9 cellular contexts compared by ENCODE assay signal in the genomic region with DNA sequence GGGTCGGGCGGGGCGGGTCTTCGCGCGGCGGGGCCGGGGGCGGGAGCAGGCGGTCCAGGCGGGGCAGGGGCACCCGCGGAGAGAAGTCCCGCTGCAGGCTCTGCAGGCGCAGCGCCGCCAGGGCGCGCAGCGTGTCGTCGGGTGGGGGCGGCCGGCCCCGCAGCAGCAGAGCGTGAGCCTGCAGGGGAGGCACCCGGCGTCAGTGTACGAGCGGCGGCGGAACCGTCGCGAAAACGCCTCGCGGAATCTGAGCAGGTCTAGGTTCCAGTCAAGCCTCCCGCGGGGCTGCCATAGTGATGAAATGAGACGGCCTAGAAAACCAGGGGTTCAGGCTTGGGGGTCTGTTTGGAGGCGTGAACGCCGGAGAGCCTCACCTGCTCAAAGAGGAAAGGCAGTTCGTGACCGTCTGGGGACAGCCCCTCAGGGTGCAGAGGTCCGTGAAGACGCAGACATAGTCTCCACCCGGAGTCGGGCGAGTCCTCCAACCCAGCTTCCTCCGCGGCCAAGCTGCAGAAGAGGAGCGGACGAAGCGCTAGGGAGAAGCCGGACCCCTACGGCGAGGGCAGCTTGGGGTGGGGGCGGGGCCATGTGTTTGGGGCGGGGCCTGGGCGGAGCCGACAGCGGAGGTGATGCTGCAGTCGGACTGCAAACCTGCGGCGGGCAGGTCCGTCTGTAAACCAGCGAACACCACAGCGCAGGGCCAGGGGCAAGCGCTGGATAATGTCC. TPM values are rescaled to one million over a fixed set of nuclear protein-coding genes. Genes with fewer than 3 reads are reported as not detected.
DNase-seq lines count a peak whose midpoint lies in the region; ATAC-seq and TF ChIP-seq lines count a peak whose summit lies in the region.
"Had no signal": no experiment of that assay in that cellular context is flagged by ENCODE, and none has a peak within 500 bp of the region (broad histone marks: within the 10 kb centered on the region; RNA-seq: fewer than 3 reads in every experiment).

No MANE protein-coding gene starts in this region.

- H3K9me3 ChIP-seq in OCI-LY1 (ENCODE audit: low read length) = no peaks in the 10 kb centered on the region

- H3K27me3 Mint-ChIP-seq in natural killer cell treated with Interleukin-12 subunit alpha and Interleukin-12 subunit beta and Interleukin-15 and Interleukin-18, amount 100 ng/mL, for 72 hours = peaks cover 16 to 23% of the 10 kb centered on the region in 2 donors

- H3K9me2 ChIP-seq in OCI-LY1 (ENCODE audit: low read depth, low read length) = no peaks in the 10 kb centered on the region

- TF ChIP-seq CTCF in OCI-LY1 (IDR thresholded peaks at IDR 0.05; ENCODE audit: low read length) = peak; percentile 16; the same call in 1 of the 2 replicates

- H3K4me3 Mint-ChIP-seq in natural killer cell treated with Interleukin-12 subunit alpha and Interleukin-12 subunit beta and Interleukin-15 and Interleukin-18, amount 100 ng/mL, for 72 hours = peak overlapping the region; percentile 63

- peak; percentile 61 to 77 for ATAC-seq in natural killer cell treated with Interleukin-12 subunit alpha and Interleukin-12 subunit beta and Interleukin-15 and Interleukin-18, amount 100 ng/mL, for 72 hours
- ATAC-seq in HG03469 (IDR thresholded peaks at IDR 0.05; ENCODE audit: unreplicated experiment) = no peak
- no peak for ATAC-seq in HG02571 (IDR thresholded peaks at IDR 0.05; ENCODE audit: unreplicated experiment)
- no peak for ATAC-seq in GM19328 (IDR thresholded peaks at IDR 0.05; ENCODE audit: unreplicated experiment)

- peaks cover 11% of the 10 kb centered on the region; the same call in 1 of the 2 replicates for H3K27me3 ChIP-seq in OCI-LY1 (ENCODE audit: insufficient read depth, low read length)

- peak; percentile 64 for DNase-seq in CD1c-positive myeloid dendritic cell (ENCODE audit: extremely low spot score)
- peak; percentile 5 for DNase-seq in amniotic epithelial cell (ENCODE audit: low read depth)
- DNase-seq in natural killer cell treated with Interleukin-12 subunit alpha and Interleukin-12 subunit beta and Interleukin-15 and Interleukin-18, amount 100 ng/mL, for 72 hours (ENCODE audit: low spot score) = no peak
- DNase-seq in DMS153 (lab: John Stamatoyannopoulos, UW) = no peak
- DNase-seq: NCI-H446 treated with DMSO at 0.1 percent for 48 hours had no signal

- peak overlapping the region; percentile 62 for H3K4me3 ChIP-seq in OCI-LY1 (ENCODE audit: low read depth, low read length, poor library complexity, severe bottlenecking)

- no peaks in the 10 kb centered on the region for H3K36me3 Mint-ChIP-seq in natural killer cell treated with Interleukin-12 subunit alpha and Interleukin-12 subunit beta and Interleukin-15 and Interleukin-18, amount 100 ng/mL, for 72 hours

- H3K27ac Mint-ChIP-seq in natural killer cell treated with Interleukin-12 subunit alpha and Interleukin-12 subunit beta and Interleukin-15 and Interleukin-18, amount 100 ng/mL, for 72 hours = no peak overlapping the region

- H3K79me2 ChIP-seq in OCI-LY1 (ENCODE audit: insufficient read depth, low read length) = no peaks in the 10 kb centered on the region

- H3K9me3 Mint-ChIP-seq in natural killer cell treated with Interleukin-12 subunit alpha and Interleukin-12 subunit beta and Interleukin-15 and Interleukin-18, amount 100 ng/mL, for 72 hours = no peaks in the 10 kb centered on the region

- no peak overlapping the region for H2AFZ ChIP-seq in OCI-LY1 (ENCODE audit: low read length)

- peaks cover 22% of the 10 kb centered on the region for H3K4me1 ChIP-seq in OCI-LY1 (ENCODE audit: insufficient read depth, low read length, severe bottlenecking)

- H3K9ac ChIP-seq in OCI-LY1 (ENCODE audit: low read length) = peak overlapping the region; percentile 40; the same call in 1 of the 2 replicates

- H4K20me1 ChIP-seq in OCI-LY1 (ENCODE audit: insufficient read depth, low read length) = no peaks in the 10 kb centered on the region

- H3K36me3 ChIP-seq in OCI-LY1 (ENCODE audit: insufficient read depth, low read length) = peaks cover 17% of the 10 kb centered on the region; the same call in 1 of the 2 replicates

- H3K27ac ChIP-seq in OCI-LY1 (ENCODE audit: low read depth, low read length, poor library complexity, severe bottlenecking) = no peak overlapping the region

- H3K4me1 Mint-ChIP-seq in natural killer cell treated with Interleukin-12 subunit alpha and Interleukin-12 subunit beta and Interleukin-15 and Interleukin-18, amount 100 ng/mL, for 72 hours (ENCODE audit: low read depth in 2 of 2) = peaks cover 15 to 16% of the 10 kb centered on the region in 2 donors

- no peaks in the 10 kb centered on the region for H3F3A ChIP-seq in OCI-LY1 (ENCODE audit: insufficient read depth, low read length)

- H3K4me2 ChIP-seq in OCI-LY1 (ENCODE audit: low read length) = peak overlapping the region; percentile 90

RNA-seq across cellular contexts. Expression of a gene that starts 6.4 kb away (rescaled TPM):
- under 1 TPM in 1 of 2 donors, not detected in 1; 0.73 TPM for total RNA-seq in natural killer cell treated with Interleukin-12 subunit alpha and Interleukin-12 subunit beta and Interleukin-15 and Interleukin-18, amount 100 ng/mL, for 72 hours

RNA-seq across cellular contexts. Expression of a gene that starts 11.3 kb away (rescaled TPM):
- 1 to 10 TPM; 3.9 to 8.0 TPM for total RNA-seq in natural killer cell treated with Interleukin-12 subunit alpha and Interleukin-12 subunit beta and Interleukin-15 and Interleukin-18, amount 100 ng/mL, for 72 hours

RNA-seq across cellular contexts. Expression of a gene that starts 11.3 kb away (rescaled TPM):
- not detected for total RNA-seq in natural killer cell treated with Interleukin-12 subunit alpha and Interleukin-12 subunit beta and Interleukin-15 and Interleukin-18, amount 100 ng/mL, for 72 hours

RNA-seq across cellular contexts. Expression of a gene that starts 12.0 kb away (rescaled TPM):
- total RNA-seq in natural killer cell treated with Interleukin-12 subunit alpha and Interleukin-12 subunit beta and Interleukin-15 and Interleukin-18, amount 100 ng/mL, for 72 hours = under 1 TPM; 0.17 to 0.39 TPM

Comparison
In these comparisons a context has a peak if more than half of its experiments do, and no peak if none do; other contexts are left out.
1. DNase-seq: peak in CD1c-positive myeloid dendritic cell (single experiment) and amniotic epithelial cell (single experiment); none in natural killer cell treated with Interleukin-12 subunit alpha and Interleukin-12 subunit beta and Interleukin-15 and Interleukin-18, amount 100 ng/mL, for 72 hours (single experiment) and DMS153 (single experiment).
2. ATAC-seq: peak in natural killer cell treated with Interleukin-12 subunit alpha and Interleukin-12 subunit beta and Interleukin-15 and Interleukin-18, amount 100 ng/mL, for 72 hours (2 of 2); none in HG03469 (single experiment), HG02571 (single experiment) and GM19328 (single experiment).